Comparison of ENCODE assay signal across 1 cellular context in the genomic region with DNA sequence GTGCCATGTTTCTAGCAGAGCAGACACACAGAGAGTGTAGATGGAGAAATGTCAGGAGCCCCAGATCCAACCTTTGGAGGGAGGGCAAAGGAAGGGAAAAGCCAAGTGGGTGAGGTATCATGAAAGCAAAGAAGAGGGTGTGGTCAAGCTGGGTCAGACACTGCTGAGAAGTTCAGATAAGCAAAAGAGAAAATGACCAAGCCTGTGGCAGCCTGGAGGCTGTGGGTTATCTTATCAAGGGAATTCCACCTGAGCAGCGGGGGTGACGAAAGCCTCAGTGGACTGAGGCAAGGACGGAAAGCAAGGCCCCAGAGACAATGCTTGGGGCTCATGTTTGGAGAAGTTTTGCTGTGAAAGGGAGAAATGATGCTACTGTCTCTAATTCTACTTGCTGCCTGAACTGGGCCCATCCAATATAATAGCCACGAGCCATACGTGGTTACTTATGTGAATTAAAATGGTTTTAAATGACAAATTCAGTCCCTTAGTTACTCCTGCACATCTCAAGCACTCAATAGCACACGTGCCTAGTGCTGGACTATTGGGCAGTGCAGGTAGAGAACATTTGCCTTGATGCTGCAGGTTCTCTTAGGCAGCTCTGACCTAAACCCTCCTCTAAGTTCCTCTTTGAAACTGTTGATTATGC.
TF ChIP-seq lines count a peak whose summit lies in the region.

No MANE protein-coding gene starts in this region.

TF ChIP-seq in K562, 482 proteins besides CTCF, POLR2A, EP300 and RAD21 (continued from another document and continues in another):
- TF ChIP-seq EP400 (IDR thresholded peaks at IDR 0.05) (peak; percentile 75), ZNF695 (CRISPR knock-in tag; IDR thresholded peaks at IDR 0.05) (no peak), NFIX (CRISPR knock-in tag; IDR thresholded peaks at IDR 0.05; ENCODE audit: low read depth) (no peak), KDM4B (IDR thresholded peaks at IDR 0.05; ENCODE audit: borderline replicate concordance in 2 of 2, low read depth in 1 of 2) (0 out of 4 replicates have a peak, but pooled peaks of 1 of the 2 experiments have one; percentile 33), TRIM28 (IDR thresholded peaks at IDR 0.05) (peak; percentile 90), CTBP1 (IDR thresholded peaks at IDR 0.05; ENCODE audit: borderline replicate concordance) (peak; percentile 99), RBM15 (IDR thresholded peaks at IDR 0.05; ENCODE audit: insufficient read depth, low read length) (no peak), ZBTB43 (CRISPR knock-in tag; IDR thresholded peaks at IDR 0.05) (no peak), ZC3H11A (IDR thresholded peaks at IDR 0.05; ENCODE audit: low read depth, low read length) (no peak), SNIP1 (IDR thresholded peaks at IDR 0.05; ENCODE audit: low read depth) (no peak), ZNF778 (CRISPR knock-in tag; IDR thresholded peaks at IDR 0.05) (no peak), ATF6 (CRISPR knock-in tag; IDR thresholded peaks at IDR 0.05) (no peak; the same call in 1 of the 2 replicates), ZBTB33 (CRISPR knock-in tag; IDR thresholded peaks at IDR 0.05) (peak; percentile 61), DPF2 (IDR thresholded peaks at IDR 0.05) (peak; percentile 100), ZNF184 (CRISPR knock-in tag; IDR thresholded peaks at IDR 0.05) (no peak), TOE1 (IDR thresholded peaks at IDR 0.05; ENCODE audit: borderline replicate concordance) (peak; percentile 77), TOE1 (CRISPR knock-in tag; IDR thresholded peaks at IDR 0.05; ENCODE audit: borderline replicate concordance, low read depth) (no peak; the same call in 1 of the 2 replicates), CSDE1 (IDR thresholded peaks at IDR 0.05) (0 out of 4 replicates have a peak, but pooled peaks of 1 of the 2 experiments have one; percentile 3), CBX5 (IDR thresholded peaks at IDR 0.05; ENCODE audit: borderline replicate concordance, low read depth) (no peak), CCNT2 (IDR thresholded peaks at IDR 0.05; ENCODE audit: borderline replicate concordance, extremely low read depth, insufficient read length, low read depth, low read length) (peak; percentile 90), ZZZ3 (IDR thresholded peaks at IDR 0.05) (no peak), ZNF79 (CRISPR knock-in tag; IDR thresholded peaks at IDR 0.05; ENCODE audit: low read depth) (no peak), RBBP5 (IDR thresholded peaks at IDR 0.05; ENCODE audit: borderline replicate concordance, insufficient read depth, low read length, poor library complexity, severe bottlenecking) (peak; percentile 67), SMARCE1 (IDR thresholded peaks at IDR 0.05) (peak; percentile 100), NRF1 (conservative IDR thresholded peaks at IDR 0.05 in 1 of 2, IDR thresholded peaks at IDR 0.05 in 1 of 2) (peak; percentile 52; a peak in 2 of 4 replicates), FOXA3 (CRISPR knock-in tag; conservative IDR thresholded peaks at IDR 0.05 in 1 of 2, IDR thresholded peaks at IDR 0.05 in 1 of 2) (no peak; a peak in 1 of 4 replicates), TFAM (CRISPR knock-in tag; conservative IDR thresholded peaks at IDR 0.05) (no peak), SIN3A (IDR thresholded peaks at IDR 0.05; ENCODE audit: borderline replicate concordance in 2 of 2, control insufficient read depth in 1 of 2, low read depth in 2 of 2, low read length in 2 of 2) (no peak), TAF9B (IDR thresholded peaks at IDR 0.05; ENCODE audit: partially characterized antibody) (no peak), PBX2 (CRISPR knock-in tag; IDR thresholded peaks at IDR 0.05; ENCODE audit: low read depth) (no peak), PBX2 (tag; conservative IDR thresholded peaks at IDR 0.05; ENCODE audit: low read depth) (peak; percentile 48; the same call in 1 of the 2 replicates), GABPB1 (CRISPR knock-in tag; IDR thresholded peaks at IDR 0.05) (peak; percentile 49; the same call in 1 of the 2 replicates)
- TF ChIP-seq, protein P1, sequence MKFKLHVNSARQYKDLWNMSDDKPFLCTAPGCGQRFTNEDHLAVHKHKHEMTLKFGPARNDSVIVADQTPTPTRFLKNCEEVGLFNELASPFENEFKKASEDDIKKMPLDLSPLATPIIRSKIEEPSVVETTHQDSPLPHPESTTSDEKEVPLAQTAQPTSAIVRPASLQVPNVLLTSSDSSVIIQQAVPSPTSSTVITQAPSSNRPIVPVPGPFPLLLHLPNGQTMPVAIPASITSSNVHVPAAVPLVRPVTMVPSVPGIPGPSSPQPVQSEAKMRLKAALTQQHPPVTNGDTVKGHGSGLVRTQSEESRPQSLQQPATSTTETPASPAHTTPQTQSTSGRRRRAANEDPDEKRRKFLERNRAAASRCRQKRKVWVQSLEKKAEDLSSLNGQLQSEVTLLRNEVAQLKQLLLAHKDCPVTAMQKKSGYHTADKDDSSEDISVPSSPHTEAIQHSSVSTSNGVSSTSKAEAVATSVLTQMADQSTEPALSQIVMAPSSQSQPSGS (CRISPR knock-in tag; IDR thresholded peaks at IDR 0.05): no peak
- TF ChIP-seq, protein P2, sequence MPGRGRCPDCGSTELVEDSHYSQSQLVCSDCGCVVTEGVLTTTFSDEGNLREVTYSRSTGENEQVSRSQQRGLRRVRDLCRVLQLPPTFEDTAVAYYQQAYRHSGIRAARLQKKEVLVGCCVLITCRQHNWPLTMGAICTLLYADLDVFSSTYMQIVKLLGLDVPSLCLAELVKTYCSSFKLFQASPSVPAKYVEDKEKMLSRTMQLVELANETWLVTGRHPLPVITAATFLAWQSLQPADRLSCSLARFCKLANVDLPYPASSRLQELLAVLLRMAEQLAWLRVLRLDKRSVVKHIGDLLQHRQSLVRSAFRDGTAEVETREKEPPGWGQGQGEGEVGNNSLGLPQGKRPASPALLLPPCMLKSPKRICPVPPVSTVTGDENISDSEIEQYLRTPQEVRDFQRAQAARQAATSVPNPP (IDR thresholded peaks at IDR 0.05; ENCODE audit: borderline replicate concordance, insufficient read depth, insufficient read length): no peak
- TF ChIP-seq, protein P3, sequence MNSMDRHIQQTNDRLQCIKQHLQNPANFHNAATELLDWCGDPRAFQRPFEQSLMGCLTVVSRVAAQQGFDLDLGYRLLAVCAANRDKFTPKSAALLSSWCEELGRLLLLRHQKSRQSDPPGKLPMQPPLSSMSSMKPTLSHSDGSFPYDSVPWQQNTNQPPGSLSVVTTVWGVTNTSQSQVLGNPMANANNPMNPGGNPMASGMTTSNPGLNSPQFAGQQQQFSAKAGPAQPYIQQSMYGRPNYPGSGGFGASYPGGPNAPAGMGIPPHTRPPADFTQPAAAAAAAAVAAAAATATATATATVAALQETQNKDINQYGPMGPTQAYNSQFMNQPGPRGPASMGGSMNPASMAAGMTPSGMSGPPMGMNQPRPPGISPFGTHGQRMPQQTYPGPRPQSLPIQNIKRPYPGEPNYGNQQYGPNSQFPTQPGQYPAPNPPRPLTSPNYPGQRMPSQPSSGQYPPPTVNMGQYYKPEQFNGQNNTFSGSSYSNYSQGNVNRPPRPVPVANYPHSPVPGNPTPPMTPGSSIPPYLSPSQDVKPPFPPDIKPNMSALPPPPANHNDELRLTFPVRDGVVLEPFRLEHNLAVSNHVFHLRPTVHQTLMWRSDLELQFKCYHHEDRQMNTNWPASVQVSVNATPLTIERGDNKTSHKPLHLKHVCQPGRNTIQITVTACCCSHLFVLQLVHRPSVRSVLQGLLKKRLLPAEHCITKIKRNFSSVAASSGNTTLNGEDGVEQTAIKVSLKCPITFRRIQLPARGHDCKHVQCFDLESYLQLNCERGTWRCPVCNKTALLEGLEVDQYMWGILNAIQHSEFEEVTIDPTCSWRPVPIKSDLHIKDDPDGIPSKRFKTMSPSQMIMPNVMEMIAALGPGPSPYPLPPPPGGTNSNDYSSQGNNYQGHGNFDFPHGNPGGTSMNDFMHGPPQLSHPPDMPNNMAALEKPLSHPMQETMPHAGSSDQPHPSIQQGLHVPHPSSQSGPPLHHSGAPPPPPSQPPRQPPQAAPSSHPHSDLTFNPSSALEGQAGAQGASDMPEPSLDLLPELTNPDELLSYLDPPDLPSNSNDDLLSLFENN (IDR thresholded peaks at IDR 0.05; ENCODE audit: low read depth in 2 of 2, low read length in 2 of 2): peak in 1 of 2 experiments; percentile 99; a peak in 2 of 4 replicates
- TF ChIP-seq, protein P4, sequence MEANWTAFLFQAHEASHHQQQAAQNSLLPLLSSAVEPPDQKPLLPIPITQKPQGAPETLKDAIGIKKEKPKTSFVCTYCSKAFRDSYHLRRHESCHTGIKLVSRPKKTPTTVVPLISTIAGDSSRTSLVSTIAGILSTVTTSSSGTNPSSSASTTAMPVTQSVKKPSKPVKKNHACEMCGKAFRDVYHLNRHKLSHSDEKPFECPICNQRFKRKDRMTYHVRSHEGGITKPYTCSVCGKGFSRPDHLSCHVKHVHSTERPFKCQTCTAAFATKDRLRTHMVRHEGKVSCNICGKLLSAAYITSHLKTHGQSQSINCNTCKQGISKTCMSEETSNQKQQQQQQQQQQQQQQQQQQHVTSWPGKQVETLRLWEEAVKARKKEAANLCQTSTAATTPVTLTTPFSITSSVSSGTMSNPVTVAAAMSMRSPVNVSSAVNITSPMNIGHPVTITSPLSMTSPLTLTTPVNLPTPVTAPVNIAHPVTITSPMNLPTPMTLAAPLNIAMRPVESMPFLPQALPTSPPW (CRISPR knock-in tag; IDR thresholded peaks at IDR 0.05): peak; percentile 83
- TF ChIP-seq, protein P5, sequence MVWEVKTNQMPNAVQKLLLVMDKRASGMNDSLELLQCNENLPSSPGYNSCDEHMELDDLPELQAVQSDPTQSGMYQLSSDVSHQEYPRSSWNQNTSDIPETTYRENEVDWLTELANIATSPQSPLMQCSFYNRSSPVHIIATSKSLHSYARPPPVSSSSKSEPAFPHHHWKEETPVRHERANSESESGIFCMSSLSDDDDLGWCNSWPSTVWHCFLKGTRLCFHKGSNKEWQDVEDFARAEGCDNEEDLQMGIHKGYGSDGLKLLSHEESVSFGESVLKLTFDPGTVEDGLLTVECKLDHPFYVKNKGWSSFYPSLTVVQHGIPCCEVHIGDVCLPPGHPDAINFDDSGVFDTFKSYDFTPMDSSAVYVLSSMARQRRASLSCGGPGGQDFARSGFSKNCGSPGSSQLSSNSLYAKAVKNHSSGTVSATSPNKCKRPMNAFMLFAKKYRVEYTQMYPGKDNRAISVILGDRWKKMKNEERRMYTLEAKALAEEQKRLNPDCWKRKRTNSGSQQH (CRISPR knock-in tag; IDR thresholded peaks at IDR 0.05): 0 out of 2 replicates have a peak, but pooled peaks have one; percentile 52
- TF ChIP-seq, protein P6, sequence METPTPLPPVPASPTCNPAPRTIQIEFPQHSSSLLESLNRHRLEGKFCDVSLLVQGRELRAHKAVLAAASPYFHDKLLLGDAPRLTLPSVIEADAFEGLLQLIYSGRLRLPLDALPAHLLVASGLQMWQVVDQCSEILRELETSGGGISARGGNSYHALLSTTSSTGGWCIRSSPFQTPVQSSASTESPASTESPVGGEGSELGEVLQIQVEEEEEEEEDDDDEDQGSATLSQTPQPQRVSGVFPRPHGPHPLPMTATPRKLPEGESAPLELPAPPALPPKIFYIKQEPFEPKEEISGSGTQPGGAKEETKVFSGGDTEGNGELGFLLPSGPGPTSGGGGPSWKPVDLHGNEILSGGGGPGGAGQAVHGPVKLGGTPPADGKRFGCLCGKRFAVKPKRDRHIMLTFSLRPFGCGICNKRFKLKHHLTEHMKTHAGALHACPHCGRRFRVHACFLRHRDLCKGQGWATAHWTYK (CRISPR knock-in tag; IDR thresholded peaks at IDR 0.05): peak; percentile 93
